Comparison of ENCODE assay signal across 1 cellular context in genomic region chr17:21408220-21408619, GRCh38. TPM values are rescaled to one million over a fixed set of nuclear protein-coding genes. Genes with fewer than 3 reads are reported as not detected.
"Had no signal": no experiment of that assay in that cellular context is flagged by ENCODE, and none has a peak within 500 bp of the region (broad histone marks: within the 10 kb centered on the region; RNA-seq: fewer than 3 reads in every experiment).

No MANE protein-coding gene starts in this region.

RNA-seq across cellular contexts. Expression of gene KCNJ12, which starts 32.1 kb away (rescaled TPM):
- total RNA-seq: MCF 10A had no signal
